Comparison of ENCODE assay signal across 8 cellular contexts in genomic region chr14:77372304-77372841, GRCh38. TPM values are rescaled to one million over a fixed set of nuclear protein-coding genes. Genes with fewer than 3 reads are reported as not detected.
DNase-seq lines count a peak whose midpoint lies in the region; ATAC-seq and TF ChIP-seq lines count a peak whose summit lies in the region.

No MANE protein-coding gene starts in this region.

- no peaks in the 10 kb centered on the region for H3K36me3 ChIP-seq in right atrium auricular region

- H3K36me3 Mint-ChIP-seq in activated B cell treated with CpG ODN at 0.5 μM for 24 hours (ENCODE audit: low read depth) = peaks cover 6% of the 10 kb centered on the region

- no peak overlapping the region for H3K4me3 ChIP-seq in right atrium auricular region

- H3K9me3 Mint-ChIP-seq in activated B cell treated with CpG ODN at 0.5 μM for 24 hours = peaks cover 3% of the 10 kb centered on the region

- peak overlapping the region; percentile 72 for H3K4me3 Mint-ChIP-seq in activated B cell treated with CpG ODN at 0.5 μM for 24 hours

- H3K27me3 ChIP-seq in right atrium auricular region = no peaks in the 10 kb centered on the region

- no peaks in the 10 kb centered on the region for H3K27me3 Mint-ChIP-seq in activated B cell treated with CpG ODN at 0.5 μM for 24 hours

- H3K27ac ChIP-seq in right atrium auricular region = no peak overlapping the region

- H3K9me3 ChIP-seq in right atrium auricular region = no peaks in the 10 kb centered on the region

- H3K4me1 Mint-ChIP-seq in activated B cell treated with CpG ODN at 0.5 μM for 24 hours = peaks cover 67% of the 10 kb centered on the region

- peaks cover 0 to 7% of the 10 kb centered on the region in 2 donors for H3K4me1 ChIP-seq in right atrium auricular region

- peak overlapping the region; percentile 86 for H3K27ac Mint-ChIP-seq in activated B cell treated with CpG ODN at 0.5 μM for 24 hours

- TF ChIP-seq CTCF in activated B cell treated with CpG ODN at 0.5 μM for 24 hours (IDR thresholded peaks at IDR 0.05) = no peak
- no peak for TF ChIP-seq CTCF in right atrium auricular region (IDR thresholded peaks at IDR 0.05)

- intact Hi-C loops in activated B cell treated with CpG ODN at 0.5 μM for 24 hours (cut with micrococcal nuclease) = loop anchor here (1.0 kb wide), 2 partner anchors 12 to 52 kb away; partner anchors contain the start of gene POMT2

- CTCF ChIA-PET in activated B cell treated with CpG ODN at 0.5 μM for 24 hours (lab: Charles Lee) = no interaction called here

- no peak for DNase-seq in activated B cell treated with CpG ODN at 0.5 μM for 24 hours
- DNase-seq in retina = peak; percentile 54
- no peak for DNase-seq in OCI-M1 (lab: John Stamatoyannopoulos, UW)
- no peak for DNase-seq in T1000 (lab: John Stamatoyannopoulos, UW)
- no peak for DNase-seq in right atrium auricular region (ENCODE audit: low spot score)
- DNase-seq in NCI-H2196 (lab: John Stamatoyannopoulos, UW; ENCODE audit: unreplicated experiment) = no peak

- POLR2A ChIA-PET in activated B cell treated with CpG ODN at 0.5 μM for 24 hours (lab: Charles Lee) = interaction anchor here (1.6 to 7.4 kb wide), 2 partner anchors 52 to 332 kb away, joined by 4 to 96 read pairs; partner anchors contain the start of genes GSTZ1 and POMT2

- ATAC-seq in GM18867 (IDR thresholded peaks at IDR 0.05; ENCODE audit: unreplicated experiment) = peak; percentile 24
- peak; percentile 29 for ATAC-seq in HG02759 (IDR thresholded peaks at IDR 0.05; ENCODE audit: unreplicated experiment)
- ATAC-seq in activated B cell treated with CpG ODN at 0.5 μM for 24 hours (ENCODE audit: low read depth) = peak; percentile 43

RNA-seq across cellular contexts. Expression of gene TMED8, which starts 4.5 kb away (rescaled TPM):
- total RNA-seq in activated B cell treated with CpG ODN at 0.5 μM for 24 hours (29.9 and 31.3 TPM in 2 replicates), right atrium auricular region (1 to 10 TPM; 6.6 to 7.5 TPM)

RNA-seq across cellular contexts. Expression of gene SAMD15, which starts 4.8 kb away (rescaled TPM):
- 0.71 and 1.00 TPM in 2 replicates for total RNA-seq in activated B cell treated with CpG ODN at 0.5 μM for 24 hours
- under 1 TPM; 0.26 to 0.39 TPM for total RNA-seq in right atrium auricular region

RNA-seq across cellular contexts. Expression of gene NOXRED1, which starts 51.0 kb away (rescaled TPM):
- total RNA-seq in activated B cell treated with CpG ODN at 0.5 μM for 24 hours (0.27 and 1.0 TPM in 2 replicates), right atrium auricular region (not detected)

RNA-seq across cellular contexts. Expression of gene GSTZ1, which starts 51.5 kb away (rescaled TPM):
- total RNA-seq in activated B cell treated with CpG ODN at 0.5 μM for 24 hours (17.5 and 22.2 TPM in 2 replicates), right atrium auricular region (10 to 100 TPM in 1 of 2 donors, 1 to 10 TPM in 1; 5.5 to 10.7 TPM)

RNA-seq across cellular contexts. Expression of gene POMT2, which starts 51.7 kb away (rescaled TPM):
- total RNA-seq in activated B cell treated with CpG ODN at 0.5 μM for 24 hours (28.7 and 30.8 TPM in 2 replicates), right atrium auricular region (10 to 100 TPM in 1 of 2 donors, 1 to 10 TPM in 1; 9.7 to 11.5 TPM)
